1 cellular context compared by ENCODE assay signal in the genomic region with DNA sequence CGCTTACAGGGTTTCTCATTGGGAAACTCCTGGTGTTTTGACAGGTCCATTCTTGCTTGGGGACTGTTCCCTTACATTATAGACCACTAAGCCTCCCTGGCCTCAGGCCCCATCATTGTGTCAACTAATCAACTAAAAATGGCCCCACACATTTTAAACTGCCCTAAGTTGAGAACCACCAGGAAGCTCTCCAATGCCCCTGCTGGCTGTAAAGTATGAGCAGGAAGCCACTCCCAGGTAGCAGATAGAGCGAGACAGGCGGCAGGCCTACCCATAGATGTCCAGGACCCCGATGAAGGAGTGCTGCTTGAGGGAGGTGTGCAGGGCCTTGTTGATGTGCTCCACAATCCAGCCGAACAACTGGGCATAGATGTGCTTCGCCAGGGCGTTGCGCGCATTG.
TF ChIP-seq lines count a peak whose summit lies in the region.

No MANE protein-coding gene starts in this region.

TF ChIP-seq in WTC11, 78 proteins besides CTCF, POLR2A, EP300 and RAD21 (continued from another document):
- TF ChIP-seq E2F5 (CRISPR knock-in tag; IDR thresholded peaks at IDR 0.05), result no peak
- no peak for TF ChIP-seq GABPB1 (CRISPR knock-in tag; IDR thresholded peaks at IDR 0.05)
- no peak for TF ChIP-seq ZNF121 (CRISPR knock-in tag; IDR thresholded peaks at IDR 0.05)
- TF ChIP-seq IRF2 (CRISPR knock-in tag; IDR thresholded peaks at IDR 0.05; ENCODE audit: borderline replicate concordance, low read depth), result no peak
- TF ChIP-seq TEAD1 (CRISPR knock-in tag; IDR thresholded peaks at IDR 0.05), result no peak
- TF ChIP-seq JAZF1 (CRISPR knock-in tag; IDR thresholded peaks at IDR 0.05), result no peak
